ENCODE assay signal across 21 cellular contexts in the genomic region with DNA sequence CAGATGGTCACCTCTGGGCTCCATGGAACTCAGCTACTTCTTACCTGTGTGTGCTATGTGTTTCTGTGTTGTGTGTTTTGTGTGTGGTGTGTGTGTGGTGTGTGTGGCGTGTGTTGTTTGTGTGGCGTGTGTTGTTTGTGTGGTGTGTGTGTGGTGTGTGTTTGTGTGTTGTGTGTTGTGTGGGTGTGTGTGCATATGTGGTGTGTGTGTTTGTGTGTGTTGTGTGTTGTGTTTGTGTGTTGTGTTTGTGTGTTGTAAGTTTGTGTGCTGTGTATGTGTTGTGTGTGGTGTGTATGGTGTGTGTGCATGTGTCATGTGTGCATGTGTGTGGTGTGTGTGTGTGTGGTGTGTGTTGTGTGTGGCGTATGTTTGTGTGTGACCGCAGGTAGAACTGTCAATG. TPM values are rescaled to one million over a fixed set of nuclear protein-coding genes. Genes with fewer than 3 reads are reported as not detected.
"Had no signal": no experiment of that assay in that cellular context is flagged by ENCODE, and none has a peak within 500 bp of the region (broad histone marks: within the 10 kb centered on the region; RNA-seq: fewer than 3 reads in every experiment).

No MANE protein-coding gene starts in this region.

- DNase-seq: cortex of kidney; dorsolateral prefrontal cortex; effector CD8-positive, alpha-beta T cell; esophagus squamous epithelium; foreskin fibroblast; left colon; left ventricle myocardium superior; naive thymus-derived CD4-positive, alpha-beta T cell; nephron progenitor cell; posterior cingulate gyrus; small intestine; stimulated activated CD4-positive, alpha-beta T cell treated with anti-CD3 and anti-CD28 coated beads, Interleukin-12 subunit alpha, Interleukin-12 subunit beta, amount 100 ng/mL, for 4 hours; stomach; substantia nigra; uterus had no signal

- FAIRE-seq: small intestine had no signal

- H3K4me3 ChIP-seq: dorsolateral prefrontal cortex, esophagus squamous epithelium, lung, stomach, thoracic aorta, uterus had no signal

- ATAC-seq: left colon; left ventricle myocardium superior; naive thymus-derived CD4-positive, alpha-beta T cell had no signal

- H3K27ac ChIP-seq: dorsolateral prefrontal cortex, esophagus squamous epithelium, neutrophil, stomach, thoracic aorta, uterus had no signal

- H3K36me3 ChIP-seq: esophagus squamous epithelium, neutrophil, stomach, thoracic aorta, uterus had no signal

- H3K9me3 ChIP-seq: neutrophil, thoracic aorta, uterus had no signal

RNA-seq across cellular contexts. Expression of a gene that starts 3.8 kb away (rescaled TPM):
- total RNA-seq: left colon; left ventricle myocardium superior; mesenteric fat pad; mononuclear cell; naive thymus-derived CD4-positive, alpha-beta T cell; pulmonary artery endothelial cell; stomach; thoracic aorta had no signal
- polyA plus RNA-seq: naive thymus-derived CD4-positive, alpha-beta T cell had no signal
